Comparison of ENCODE assay signal across 1 cellular context in the genomic region with DNA sequence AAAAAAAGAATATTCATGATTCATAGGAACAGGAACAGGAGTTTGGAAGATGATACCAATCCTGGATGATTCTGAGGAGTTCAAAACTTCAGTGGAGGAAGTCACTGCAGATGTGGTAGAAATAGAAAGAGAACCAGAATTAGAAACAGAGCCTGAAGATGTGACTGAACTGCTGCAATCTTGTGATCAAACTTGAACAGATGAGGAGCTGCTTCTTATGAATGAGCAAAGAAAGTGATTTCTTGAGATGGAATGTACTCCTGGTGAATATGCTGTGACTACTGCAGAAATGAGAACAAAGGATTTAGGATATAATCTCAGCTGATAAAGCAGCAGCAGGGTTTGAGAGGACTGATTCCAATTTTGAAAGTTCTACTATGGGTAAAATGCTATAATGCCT.
TF ChIP-seq lines count a peak whose summit lies in the region.

No MANE protein-coding gene starts in this region.

TF ChIP-seq in IMR-90, 13 proteins besides CTCF, POLR2A, EP300 and RAD21 (continued from another document):
- TF ChIP-seq FOS (IDR thresholded peaks at IDR 0.05; ENCODE audit: low read depth, low read length) (no peak), CHD1 (IDR thresholded peaks at IDR 0.05; ENCODE audit: low read depth, low read length) (no peak), CEBPB (IDR thresholded peaks at IDR 0.05; ENCODE audit: low read depth, low read length) (no peak)
- TF ChIP-seq, protein P1, sequence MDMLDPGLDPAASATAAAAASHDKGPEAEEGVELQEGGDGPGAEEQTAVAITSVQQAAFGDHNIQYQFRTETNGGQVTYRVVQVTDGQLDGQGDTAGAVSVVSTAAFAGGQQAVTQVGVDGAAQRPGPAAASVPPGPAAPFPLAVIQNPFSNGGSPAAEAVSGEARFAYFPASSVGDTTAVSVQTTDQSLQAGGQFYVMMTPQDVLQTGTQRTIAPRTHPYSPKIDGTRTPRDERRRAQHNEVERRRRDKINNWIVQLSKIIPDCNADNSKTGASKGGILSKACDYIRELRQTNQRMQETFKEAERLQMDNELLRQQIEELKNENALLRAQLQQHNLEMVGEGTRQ (IDR thresholded peaks at IDR 0.05; ENCODE audit: low read depth, low read length), result no peak
